7 cellular contexts compared by ENCODE assay signal in genomic region chr15:64905119-64905831, GRCh38. TPM values are rescaled to one million over a fixed set of nuclear protein-coding genes. Genes with fewer than 3 reads are reported as not detected.
A peak's percentile ranks its signal among the peaks of the same experiment; 100 is the strongest.
DNase-seq lines count a peak whose midpoint lies in the region; FAIRE-seq and TF ChIP-seq lines count a peak whose summit lies in the region.

No MANE protein-coding gene starts in this region.

- H3K79me2 ChIP-seq in mesendoderm (ENCODE audit: control insufficient read depth, insufficient read depth, low read length) = no peaks in the 10 kb centered on the region

- no peaks in the 10 kb centered on the region for H3K79me1 ChIP-seq in mesendoderm (ENCODE audit: low read length)

- DNase-seq in NCI-H524 (lab: John Stamatoyannopoulos, UW) (peak; percentile 96 to 98), endothelial cell (ENCODE audit: low spot score) (peak; percentile 89), mesendoderm (peak; percentile 99), urothelium cell line (ENCODE audit: low spot score) (no peak)
- DNase-seq in activated CD8-positive, alpha-beta memory T cell treated with anti-CD3 and anti-CD28 coated beads, Interleukin-2, amount 50 U/mL, for 4 hours = peak; percentile 85
- DNase-seq in stimulated activated CD8-positive, alpha-beta memory T cell treated with anti-CD3 and anti-CD28 coated beads, Interleukin-12 subunit alpha, Interleukin-12 subunit beta, amount 100 ng/mL, for 4 hours (ENCODE audit: low read depth) = peak; percentile 58

- H2BK5ac ChIP-seq in mesendoderm (ENCODE audit: low read length) = peak overlapping the region; percentile 88

- no peak overlapping the region for H4K8ac ChIP-seq in mesendoderm (ENCODE audit: low read depth, low read length)

- H3K27me3 Mint-ChIP-seq in endothelial cell (ENCODE audit: unreplicated experiment) = peaks cover 3% of the 10 kb centered on the region

- H3K18ac ChIP-seq in mesendoderm (ENCODE audit: low read length) = no peak overlapping the region

- H2BK15ac ChIP-seq in mesendoderm (replicated peaks; ENCODE audit: low read depth) = no peak overlapping the region

- peaks cover 5% of the 10 kb centered on the region for H3K4me1 ChIP-seq in mesendoderm (ENCODE audit: control insufficient read depth, low read depth, low read length)

- peak overlapping the region; percentile 82 for H3K9ac ChIP-seq in mesendoderm (ENCODE audit: low read length)

- no peak overlapping the region for H4K5ac ChIP-seq in mesendoderm (ENCODE audit: low read length)

- FAIRE-seq in urothelium cell line (lab: Jason Lieb, UNC) = no peak

- no CpG with 5 or more reads among the region's 30 CpGs for WGBS in mesendoderm (ENCODE audit: extremely low coverage, insufficient coverage, low lambda C conversion rate)

- H3K27me3 ChIP-seq in mesendoderm (ENCODE audit: insufficient read depth, low read length, poor library complexity) = no peaks in the 10 kb centered on the region

- no peaks in the 10 kb centered on the region for H3K36me3 ChIP-seq in mesendoderm (ENCODE audit: control insufficient read depth, insufficient read depth, low read length)

- TF ChIP-seq CTCF in endothelial cell (IDR thresholded peaks at IDR 0.05; ENCODE audit: unreplicated experiment) = peak; percentile 69

- H3K4me1 Mint-ChIP-seq in endothelial cell (ENCODE audit: unreplicated experiment) = peaks cover 10% of the 10 kb centered on the region

- peak overlapping the region; percentile 33 for H2BK120ac ChIP-seq in mesendoderm (ENCODE audit: low read depth, low read length)

- peak overlapping the region; percentile 96 for H3K56ac ChIP-seq in mesendoderm (ENCODE audit: low read length)

- no peak overlapping the region for H3K23ac ChIP-seq in mesendoderm (ENCODE audit: low read length)

- peak overlapping the region; percentile 88 for H3K4me2 ChIP-seq in mesendoderm (ENCODE audit: low read length)

- H3K4me3 ChIP-seq in mesendoderm (ENCODE audit: low read length) = peak overlapping the region; percentile 47

- peaks cover 6% of the 10 kb centered on the region for H3K36me3 Mint-ChIP-seq in endothelial cell (ENCODE audit: low read depth, unreplicated experiment)

- peak overlapping the region; percentile 32 for H3K27ac Mint-ChIP-seq in endothelial cell (ENCODE audit: unreplicated experiment)

- H3K4me3 Mint-ChIP-seq in endothelial cell (ENCODE audit: unreplicated experiment) = peak overlapping the region; percentile 77

- no peak overlapping the region for H3K4ac ChIP-seq in mesendoderm (ENCODE audit: low read depth, low read length)

- peaks cover 3% of the 10 kb centered on the region for H3K9me3 Mint-ChIP-seq in endothelial cell (ENCODE audit: unreplicated experiment)

- TF ChIP-seq POLR2A in GM19193 (IDR thresholded peaks at IDR 0.05; ENCODE audit: extremely low read depth, insufficient read depth, insufficient read length) = peak; percentile 30

- H2AK5ac ChIP-seq in mesendoderm (ENCODE audit: low read length) = no peak overlapping the region

- H3K27ac ChIP-seq in mesendoderm (ENCODE audit: low read depth, low read length) = peak overlapping the region; percentile 82

RNA-seq across cellular contexts. Expression of gene ANKDD1A, which starts 6.4 kb away (rescaled TPM):
- total RNA-seq in endothelial cell (ENCODE audit: unreplicated experiment) = 6.9 TPM
- polyA plus RNA-seq in mesendoderm (2013, experiment 1 of 2) = 1.2 TPM
- 1.4 TPM for polyA plus RNA-seq in mesendoderm (2013, experiment 2 of 2)
